4 cellular contexts compared by ENCODE assay signal in the genomic region with DNA sequence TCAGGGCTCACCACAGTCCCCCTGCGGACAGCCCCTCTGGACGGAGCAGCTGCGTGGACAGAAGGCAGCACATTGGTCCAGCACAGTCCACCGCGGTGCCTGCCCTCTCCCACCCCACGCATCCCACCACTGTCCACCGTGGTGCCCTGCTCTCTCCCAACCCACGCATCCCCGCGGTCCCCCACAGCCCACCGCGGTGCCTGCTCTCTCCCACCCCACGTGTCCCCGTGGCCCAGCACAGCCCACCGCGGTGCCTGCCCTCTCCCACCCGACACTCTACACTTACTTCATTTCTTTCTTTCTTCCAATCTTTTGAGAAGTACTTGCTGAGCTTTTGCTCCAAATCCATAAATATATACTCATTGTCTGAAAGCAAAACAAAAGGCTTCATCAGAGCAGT. TPM values are rescaled to one million over a fixed set of nuclear protein-coding genes. Genes with fewer than 3 reads are reported as not detected.
"Had no signal": no experiment of that assay in that cellular context is flagged by ENCODE, and none has a peak within 500 bp of the region (broad histone marks: within the 10 kb centered on the region; RNA-seq: fewer than 3 reads in every experiment).

No MANE protein-coding gene starts in this region.

- H3K4me3 ChIP-seq: GM12878 had no signal

- ATAC-seq: GM12878 had no signal

- DNase-seq: GDM1, GF-D8 had no signal

RNA-seq across cellular contexts. Expression of a gene that starts 11.9 kb away (rescaled TPM):
- total RNA-seq: G401, GM12878 had no signal
- polyA plus RNA-seq: GM12878 had no signal
